In the genomic region with DNA sequence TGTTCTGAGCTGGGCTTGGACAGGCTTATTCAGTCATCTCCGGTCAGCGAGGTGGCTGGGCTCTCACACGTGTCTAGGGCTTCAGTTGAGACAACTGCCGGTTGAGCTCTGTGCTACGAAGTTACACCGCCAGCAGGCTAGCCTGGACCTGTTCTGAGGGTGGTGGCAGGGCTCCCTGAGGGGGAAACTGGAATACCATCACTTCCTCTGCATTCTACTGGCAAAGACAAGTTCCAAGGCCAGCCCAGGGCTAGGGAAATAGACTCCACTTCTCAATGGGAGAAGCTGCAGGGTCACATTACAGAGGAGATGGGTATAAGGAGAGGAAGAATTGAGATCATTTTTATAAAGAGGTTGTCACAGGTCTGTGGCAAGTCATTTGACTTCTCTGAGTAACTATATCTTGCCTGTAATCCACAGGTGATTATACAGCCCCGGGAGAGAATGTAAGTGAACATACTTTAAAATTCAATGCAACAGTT, we compare ENCODE assay signal across 12 cellular contexts. TPM values are rescaled to one million over a fixed set of nuclear protein-coding genes. Genes with fewer than 3 reads are reported as not detected.
DNase-seq lines count a peak whose midpoint lies in the region; ATAC-seq, FAIRE-seq and TF ChIP-seq lines count a peak whose summit lies in the region.
"Had no signal": no experiment of that assay in that cellular context is flagged by ENCODE, and none has a peak within 500 bp of the region (broad histone marks: within the 10 kb centered on the region; RNA-seq: fewer than 3 reads in every experiment).

No MANE protein-coding gene starts in this region.

- ATAC-seq in WTC11 (peak; percentile 69), HG03520 (IDR thresholded peaks at IDR 0.05; ENCODE audit: unreplicated experiment) (no peak)
- ATAC-seq: Panc1 had no signal

- H3K4me1 Mint-ChIP-seq in WTC11: peaks cover 27% of the 10 kb centered on the region

- no peaks in the 10 kb centered on the region for H3K27me3 Mint-ChIP-seq in WTC11 (ENCODE audit: low read depth)

- DNase-seq in KBM-7 (peak; percentile 54), WTC11 (ENCODE audit: low spot score) (peak; percentile 33), hepatocyte (ENCODE audit: low spot score) (no peak), spleen (no peak), small intestine (no peak), OCI-M2 (lab: John Stamatoyannopoulos, UW; ENCODE audit: unreplicated experiment) (no peak)
- no peak for DNase-seq in stimulated activated CD4-positive, alpha-beta T cell treated with anti-CD3 and anti-CD28 coated beads, Interleukin-4, amount 100 ng/mL, for 1 hour
- DNase-seq: activated CD4-positive, alpha-beta T cell treated with anti-CD3 and anti-CD28 coated beads for 48 hours; occipital lobe had no signal

- H2AFZ ChIP-seq in hepatocyte: no peak overlapping the region

- H3K27ac Mint-ChIP-seq in WTC11: peak overlapping the region; percentile 63

- no peak overlapping the region for H3K4me3 Mint-ChIP-seq in WTC11

- H3K79me2 ChIP-seq in hepatocyte: no peaks in the 10 kb centered on the region

- H3K36me3 Mint-ChIP-seq in WTC11: no peaks in the 10 kb centered on the region; the same call in 1 of the 2 replicates

- no peaks in the 10 kb centered on the region for H4K20me1 ChIP-seq in hepatocyte (ENCODE audit: insufficient read depth, poor library complexity, severe bottlenecking)

- no peaks in the 10 kb centered on the region for H3K9me3 ChIP-seq in hepatocyte (ENCODE audit: low read depth)
- H3K9me3 ChIP-seq in spleen: no peaks in the 10 kb centered on the region
- no peaks in the 10 kb centered on the region for H3K9me3 ChIP-seq in small intestine (ENCODE audit: control insufficient read depth, low read depth)

- FAIRE-seq in small intestine (lab: Jason Lieb, UNC): no peak
- FAIRE-seq: D721Med had no signal

- H3K4me1 ChIP-seq in hepatocyte (ENCODE audit: insufficient read depth) (peaks cover 5% of the 10 kb centered on the region), spleen (peaks cover 0 to 46% (median 14%) of the 10 kb centered on the region in 6 donors), small intestine (ENCODE audit: control insufficient read depth in 2 of 2, insufficient read depth in 1 of 2, low read depth in 1 of 2, low read length in 1 of 2) (no peaks in the 10 kb centered on the region)

- H3K27ac ChIP-seq in hepatocyte (peak overlapping the region; percentile 3), spleen (peak overlapping the region in 7 of 8 donors; percentile 11 to 67 (median 60)), small intestine (ENCODE audit: low read depth in 1 of 2, low read length in 1 of 2) (no peak overlapping the region)

- CTCF ChIA-PET in WTC11 (lab: Charles Lee): interaction anchor here (0.6 to 4.4 kb wide), 9 partner anchors 43 to 124 kb away, joined by 3 to 25 read pairs (median 3); a partner anchor contains a TSS

- POLR2A ChIA-PET in WTC11 (lab: Charles Lee): no interaction called here

- H3K9me2 ChIP-seq in hepatocyte (replicated peaks; ENCODE audit: insufficient read depth): no peaks in the 10 kb centered on the region

- H3K27me3 ChIP-seq in hepatocyte (no peaks in the 10 kb centered on the region), spleen (replicated peaks in 1 of 7) (no peaks in the 10 kb centered on the region), small intestine (ENCODE audit: control insufficient read depth in 2 of 2, insufficient read depth in 2 of 2, low read length in 2 of 2) (no peaks in the 10 kb centered on the region)

- 81% methylated on average over 7 of the region's 7 CpGs for WGBS in hepatocyte (ENCODE audit: low lambda C conversion rate, missing lambda C conversion rate)
- WGBS in spleen, 5 donors: 60 to 69% (median 65%) methylated on average over 6 to 7 of the region's 7 CpGs
- 75 to 83% (median 83%) methylated on average over 7 of the region's 7 CpGs for WGBS in small intestine, 3 donors

- intact Hi-C loops in spleen (cut with DNase I; ENCODE audit: low total_unique reads): no loop called here

- TF ChIP-seq CTCF in WTC11 (IDR thresholded peaks at IDR 0.05) (no peak), hepatocyte (IDR thresholded peaks at IDR 0.05; ENCODE audit: poor library complexity) (no peak), spleen (IDR thresholded peaks at IDR 0.05 in 8 of 11, conservative IDR thresholded peaks at IDR 0.05 in 3 of 11) (no peak)

- no peaks in the 10 kb centered on the region for H3K9me3 Mint-ChIP-seq in WTC11

- no peak overlapping the region for H3K4me2 ChIP-seq in hepatocyte

- H3K36me3 ChIP-seq in hepatocyte (replicated peaks; ENCODE audit: insufficient read depth, low read depth): no peaks in the 10 kb centered on the region
- no peaks in the 10 kb centered on the region for H3K36me3 ChIP-seq in spleen
- H3K36me3 ChIP-seq in small intestine (ENCODE audit: control insufficient read depth in 2 of 2, insufficient read depth in 2 of 2, low read length in 2 of 2): no peaks in the 10 kb centered on the region

- no peak for TF ChIP-seq POLR2A in spleen (IDR thresholded peaks at IDR 0.05)

- H3K4me3 ChIP-seq in hepatocyte (no peak overlapping the region), spleen (no peak overlapping the region), small intestine (ENCODE audit: low read depth in 1 of 2, low read length in 2 of 2) (no peak overlapping the region)

- in situ Hi-C loops in KBM-7 (cut with MboI; ENCODE audit: low pct_unique_long_range_greater_than_20kb, low sequenced_read_pairs): no loop called here

TF ChIP-seq in WTC11, 78 proteins besides CTCF, POLR2A, EP300 and RAD21 (continues in another document):
- TF ChIP-seq, protein P1, sequence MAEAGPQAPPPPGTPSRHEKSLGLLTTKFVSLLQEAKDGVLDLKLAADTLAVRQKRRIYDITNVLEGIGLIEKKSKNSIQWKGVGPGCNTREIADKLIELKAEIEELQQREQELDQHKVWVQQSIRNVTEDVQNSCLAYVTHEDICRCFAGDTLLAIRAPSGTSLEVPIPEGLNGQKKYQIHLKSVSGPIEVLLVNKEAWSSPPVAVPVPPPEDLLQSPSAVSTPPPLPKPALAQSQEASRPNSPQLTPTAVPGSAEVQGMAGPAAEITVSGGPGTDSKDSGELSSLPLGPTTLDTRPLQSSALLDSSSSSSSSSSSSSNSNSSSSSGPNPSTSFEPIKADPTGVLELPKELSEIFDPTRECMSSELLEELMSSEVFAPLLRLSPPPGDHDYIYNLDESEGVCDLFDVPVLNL (CRISPR knock-in tag; IDR thresholded peaks at IDR 0.05; ENCODE audit: borderline replicate concordance, low read depth): no peak
- TF ChIP-seq, protein P2, sequence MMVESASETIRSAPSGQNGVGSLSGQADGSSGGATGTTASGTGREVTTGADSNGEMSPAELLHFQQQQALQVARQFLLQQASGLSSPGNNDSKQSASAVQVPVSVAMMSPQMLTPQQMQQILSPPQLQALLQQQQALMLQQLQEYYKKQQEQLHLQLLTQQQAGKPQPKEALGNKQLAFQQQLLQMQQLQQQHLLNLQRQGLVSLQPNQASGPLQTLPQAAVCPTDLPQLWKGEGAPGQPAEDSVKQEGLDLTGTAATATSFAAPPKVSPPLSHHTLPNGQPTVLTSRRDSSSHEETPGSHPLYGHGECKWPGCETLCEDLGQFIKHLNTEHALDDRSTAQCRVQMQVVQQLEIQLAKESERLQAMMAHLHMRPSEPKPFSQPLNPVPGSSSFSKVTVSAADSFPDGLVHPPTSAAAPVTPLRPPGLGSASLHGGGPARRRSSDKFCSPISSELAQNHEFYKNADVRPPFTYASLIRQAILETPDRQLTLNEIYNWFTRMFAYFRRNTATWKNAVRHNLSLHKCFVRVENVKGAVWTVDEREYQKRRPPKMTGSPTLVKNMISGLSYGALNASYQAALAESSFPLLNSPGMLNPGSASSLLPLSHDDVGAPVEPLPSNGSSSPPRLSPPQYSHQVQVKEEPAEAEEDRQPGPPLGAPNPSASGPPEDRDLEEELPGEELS (CRISPR knock-in tag; IDR thresholded peaks at IDR 0.05): no peak
- no peak for TF ChIP-seq ZNF423 (CRISPR knock-in tag; IDR thresholded peaks at IDR 0.05)
- TF ChIP-seq, protein P3, sequence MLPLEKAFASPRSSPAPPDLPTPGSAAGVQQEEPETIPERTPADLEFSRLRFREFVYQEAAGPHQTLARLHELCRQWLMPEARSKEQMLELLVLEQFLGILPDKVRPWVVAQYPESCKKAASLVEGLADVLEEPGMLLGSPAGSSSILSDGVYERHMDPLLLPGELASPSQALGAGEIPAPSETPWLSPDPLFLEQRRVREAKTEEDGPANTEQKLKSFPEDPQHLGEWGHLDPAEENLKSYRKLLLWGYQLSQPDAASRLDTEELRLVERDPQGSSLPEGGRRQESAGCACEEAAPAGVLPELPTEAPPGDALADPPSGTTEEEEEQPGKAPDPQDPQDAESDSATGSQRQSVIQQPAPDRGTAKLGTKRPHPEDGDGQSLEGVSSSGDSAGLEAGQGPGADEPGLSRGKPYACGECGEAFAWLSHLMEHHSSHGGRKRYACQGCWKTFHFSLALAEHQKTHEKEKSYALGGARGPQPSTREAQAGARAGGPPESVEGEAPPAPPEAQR (CRISPR knock-in tag; IDR thresholded peaks at IDR 0.05): no peak
- no peak for TF ChIP-seq FOXK1 (CRISPR knock-in tag; IDR thresholded peaks at IDR 0.05)
- TF ChIP-seq IRF2 (CRISPR knock-in tag; IDR thresholded peaks at IDR 0.05; ENCODE audit: borderline replicate concordance, low read depth): no peak
- TF ChIP-seq SMAD4 (CRISPR knock-in tag; IDR thresholded peaks at IDR 0.05): no peak
- no peak for TF ChIP-seq ZBTB21 (CRISPR knock-in tag; IDR thresholded peaks at IDR 0.05; ENCODE audit: borderline replicate concordance)
- no peak for TF ChIP-seq RORB (CRISPR knock-in tag; IDR thresholded peaks at IDR 0.05)
- TF ChIP-seq, protein P4, sequence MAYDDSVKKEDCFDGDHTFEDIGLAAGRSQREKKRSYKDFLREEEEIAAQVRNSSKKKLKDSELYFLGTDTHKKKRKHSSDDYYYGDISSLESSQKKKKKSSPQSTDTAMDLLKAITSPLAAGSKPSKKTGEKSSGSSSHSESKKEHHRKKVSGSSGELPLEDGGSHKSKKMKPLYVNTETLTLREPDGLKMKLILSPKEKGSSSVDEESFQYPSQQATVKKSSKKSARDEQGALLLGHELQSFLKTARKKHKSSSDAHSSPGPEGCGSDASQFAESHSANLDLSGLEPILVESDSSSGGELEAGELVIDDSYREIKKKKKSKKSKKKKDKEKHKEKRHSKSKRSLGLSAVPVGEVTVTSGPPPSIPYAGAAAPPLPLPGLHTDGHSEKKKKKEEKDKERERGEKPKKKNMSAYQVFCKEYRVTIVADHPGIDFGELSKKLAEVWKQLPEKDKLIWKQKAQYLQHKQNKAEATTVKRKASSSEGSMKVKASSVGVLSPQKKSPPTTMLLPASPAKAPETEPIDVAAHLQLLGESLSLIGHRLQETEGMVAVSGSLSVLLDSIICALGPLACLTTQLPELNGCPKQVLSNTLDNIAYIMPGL (CRISPR knock-in tag; IDR thresholded peaks at IDR 0.05): no peak
- TF ChIP-seq FOXP1 (CRISPR knock-in tag; IDR thresholded peaks at IDR 0.05; ENCODE audit: borderline replicate concordance): no peak
- TF ChIP-seq ZNF263 (CRISPR knock-in tag; IDR thresholded peaks at IDR 0.05; ENCODE audit: low read depth): no peak

RNA-seq across cellular contexts. Expression of a gene that starts 42.2 kb away (rescaled TPM):
- 5.3 to 7.8 TPM (median 7.1 TPM) in 3 replicates for total RNA-seq in WTC11 (2021)
- total RNA-seq in hepatocyte: 3.8 and 12.6 TPM in 2 replicates
- 4.3 and 5.2 TPM in 2 replicates for polyA plus RNA-seq in hepatocyte
- 10 to 100 TPM in 1 of 7 donors, 1 to 10 TPM in 6; 1.7 to 10.8 (median 4.4) TPM for total RNA-seq in spleen
- 1 to 10 TPM; 1.5 to 4.3 (median 1.7) TPM for polyA plus RNA-seq in spleen
- 1 to 10 TPM in 1 of 3 donors, under 1 TPM in 1, not detected in 1; 0.54 to 3.5 TPM for polyA plus RNA-seq in small intestine

Comparison
In these comparisons a context has a peak if more than half of its experiments do, and no peak if none do; other contexts are left out.
1. DNase-seq: peak in KBM-7 (single experiment) and WTC11 (single experiment); none in hepatocyte (single experiment), spleen (single experiment), stimulated activated CD4-positive, alpha-beta T cell treated with anti-CD3 and anti-CD28 coated beads, Interleukin-4, amount 100 ng/mL, for 1 hour (single experiment), small intestine (single experiment) and OCI-M2 (single experiment).
2. H3K27ac ChIP-seq: peak in hepatocyte (single experiment) and spleen (7 of 8); none in small intestine (0 of 2).